19 cellular contexts compared by ENCODE assay signal in genomic region chr13:111907341-111907880, GRCh38.
"Had no signal": no experiment of that assay in that cellular context is flagged by ENCODE, and none has a peak within 500 bp of the region (broad histone marks: within the 10 kb centered on the region; RNA-seq: fewer than 3 reads in every experiment).

No MANE protein-coding gene starts in this region.

- H3K36me3 Mint-ChIP-seq: stimulated activated memory B cell treated with anti-CD40 and anti-IgM and Interleukin-4, amounts not matched to agents 10 μg/mL and 1 μg/mL and 100 μg/mL, for 72 hours had no signal

- H3K36me3 ChIP-seq: brain microvascular endothelial cell, gastroesophageal sphincter, heart left ventricle, left lung, ovary, thoracic aorta, upper lobe of right lung had no signal

- H3K27me3 ChIP-seq: brain microvascular endothelial cell, ovary, upper lobe of right lung had no signal

- H3K4me1 Mint-ChIP-seq: activated B cell treated with CpG ODN at 0.5 μM for 24 hours; activated CD4-positive, alpha-beta T cell treated with anti-CD3 and anti-CD28 coated beads, Interleukin-2, amount 10 ng/mL, durations not matched to agents 7 days and 5 days; activated naive CD8-positive, alpha-beta T cell treated with anti-CD3 and anti-CD28 coated beads, Interleukin-2, amount 50 U/mL, for 24 hours; central memory CD8-positive, alpha-beta T cell; stimulated activated memory B cell treated with anti-CD40 and anti-IgM and Interleukin-4, amounts not matched to agents 10 μg/mL and 1 μg/mL and 100 μg/mL, for 72 hours had no signal

- H3K27me3 Mint-ChIP-seq: activated B cell treated with CpG ODN at 0.5 μM for 24 hours; activated CD4-positive, alpha-beta T cell treated with anti-CD3 and anti-CD28 coated beads, Interleukin-2, amount 10 ng/mL, durations not matched to agents 7 days and 5 days; activated naive CD8-positive, alpha-beta T cell treated with anti-CD3 and anti-CD28 coated beads, Interleukin-2, amount 50 U/mL, for 24 hours; central memory CD8-positive, alpha-beta T cell; stimulated activated memory B cell treated with anti-CD40 and anti-IgM and Interleukin-4, amounts not matched to agents 10 μg/mL and 1 μg/mL and 100 μg/mL, for 72 hours had no signal

- H3K27ac ChIP-seq: brain microvascular endothelial cell, gastroesophageal sphincter, heart left ventricle, left lung, ovary, thoracic aorta, upper lobe of right lung had no signal

- H3K4me1 ChIP-seq: gastroesophageal sphincter, heart left ventricle, left lung, upper lobe of right lung had no signal

- H3K4me3 Mint-ChIP-seq: activated B cell treated with CpG ODN at 0.5 μM for 24 hours; activated CD4-positive, alpha-beta T cell treated with anti-CD3 and anti-CD28 coated beads, Interleukin-2, amount 10 ng/mL, durations not matched to agents 7 days and 5 days; activated CD8-positive, alpha-beta T cell treated with anti-CD3 and anti-CD28 coated beads, Interleukin-2, amount 10 ng/mL, durations not matched to agents 7 days and 5 days; activated naive CD8-positive, alpha-beta T cell treated with anti-CD3 and anti-CD28 coated beads, Interleukin-2, amount 50 U/mL, for 24 hours; central memory CD8-positive, alpha-beta T cell; stimulated activated memory B cell treated with anti-CD40 and anti-IgM and Interleukin-4, amounts not matched to agents 10 μg/mL and 1 μg/mL and 100 μg/mL, for 72 hours had no signal

- H3K4me3 ChIP-seq: gastroesophageal sphincter, heart left ventricle, left lung, ovary, thoracic aorta, upper lobe of right lung had no signal

- DNase-seq: activated B cell treated with CpG ODN at 0.5 μM for 24 hours; activated CD4-positive, alpha-beta T cell treated with anti-CD3 and anti-CD28 coated beads, Interleukin-2, amount 10 ng/mL, durations not matched to agents 7 days and 5 days; activated CD8-positive, alpha-beta T cell treated with anti-CD3 and anti-CD28 coated beads, Interleukin-2, amount 10 ng/mL, durations not matched to agents 7 days and 5 days; activated naive CD4-positive, alpha-beta T cell treated with Interleukin-2 at 50 U/mL for 16 hours; activated naive CD8-positive, alpha-beta T cell treated with anti-CD3 and anti-CD28 coated beads, Interleukin-2, amount 50 U/mL, for 24 hours; brain microvascular endothelial cell; cortex of kidney; effector CD4-positive, alpha-beta T cell; kidney; left lung; midbrain; stimulated activated CD4-positive, alpha-beta T cell treated with anti-CD3 and anti-CD28 coated beads, Interleukin-4, amount 100 ng/mL, for 4 hours; upper lobe of right lung had no signal

- H3K9me3 Mint-ChIP-seq: activated CD4-positive, alpha-beta T cell treated with anti-CD3 and anti-CD28 coated beads, Interleukin-2, amount 10 ng/mL, durations not matched to agents 7 days and 5 days; activated naive CD8-positive, alpha-beta T cell treated with anti-CD3 and anti-CD28 coated beads, Interleukin-2, amount 50 U/mL, for 24 hours had no signal

- H3K9me3 ChIP-seq: gastroesophageal sphincter, heart left ventricle, left lung, ovary, thoracic aorta, upper lobe of right lung had no signal

- H3K27ac Mint-ChIP-seq: activated B cell treated with CpG ODN at 0.5 μM for 24 hours; activated CD4-positive, alpha-beta T cell treated with anti-CD3 and anti-CD28 coated beads, Interleukin-2, amount 10 ng/mL, durations not matched to agents 7 days and 5 days; activated CD8-positive, alpha-beta T cell treated with anti-CD3 and anti-CD28 coated beads, Interleukin-2, amount 10 ng/mL, durations not matched to agents 7 days and 5 days; activated naive CD8-positive, alpha-beta T cell treated with anti-CD3 and anti-CD28 coated beads, Interleukin-2, amount 50 U/mL, for 24 hours; stimulated activated memory B cell treated with anti-CD40 and anti-IgM and Interleukin-4, amounts not matched to agents 10 μg/mL and 1 μg/mL and 100 μg/mL, for 72 hours had no signal
